23 cellular contexts compared by ENCODE assay signal in the genomic region with DNA sequence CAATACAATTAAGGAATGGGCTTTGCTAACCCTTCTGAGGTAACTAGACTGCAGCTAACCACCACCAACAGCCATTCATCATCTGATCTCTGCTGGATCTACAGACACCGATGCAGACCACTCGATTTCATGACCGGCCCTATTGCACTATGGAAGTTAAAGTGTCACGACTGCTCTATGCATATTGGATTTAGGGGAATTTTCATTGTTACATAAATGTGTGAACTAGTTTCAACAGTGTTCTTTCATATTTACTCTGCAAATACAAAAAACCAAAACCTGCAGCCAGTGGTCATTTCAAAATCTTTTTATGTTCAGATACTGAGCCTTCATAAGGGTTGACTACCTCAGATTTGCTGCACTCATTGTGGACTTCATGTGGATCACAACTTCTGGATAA. TPM values are rescaled to one million over a fixed set of nuclear protein-coding genes. Genes with fewer than 3 reads are reported as not detected.
DNase-seq lines count a peak whose midpoint lies in the region; ATAC-seq and TF ChIP-seq lines count a peak whose summit lies in the region.
"Had no signal": no experiment of that assay in that cellular context is flagged by ENCODE, and none has a peak within 500 bp of the region (broad histone marks: within the 10 kb centered on the region; RNA-seq: fewer than 3 reads in every experiment).

No MANE protein-coding gene starts in this region.

- H3K36me3 Mint-ChIP-seq in activated CD4-positive, alpha-beta T cell treated with anti-CD3 and anti-CD28 coated beads for 36 hours (ENCODE audit: low read depth) = peaks cover 53% of the 10 kb centered on the region
- peaks cover 64% of the 10 kb centered on the region for H3K36me3 Mint-ChIP-seq in WTC11
- H3K36me3 Mint-ChIP-seq in neural progenitor cell = peaks cover 37% of the 10 kb centered on the region
- peaks cover 65% of the 10 kb centered on the region for H3K36me3 Mint-ChIP-seq in GM23338 (ENCODE audit: low read depth)

- H4K20me1 ChIP-seq in GM23248 (ENCODE audit: insufficient read depth) (peaks cover 5% of the 10 kb centered on the region; the same call in 1 of the 2 replicates), neural progenitor cell (ENCODE audit: low read depth) (peaks cover 56% of the 10 kb centered on the region), hepatocyte (ENCODE audit: insufficient read depth, poor library complexity, severe bottlenecking) (peaks cover 38% of the 10 kb centered on the region), GM23338 (replicated peaks; ENCODE audit: insufficient read depth) (peaks cover 25% of the 10 kb centered on the region)

- H3K27me3 ChIP-seq in GM23248 (replicated peaks; ENCODE audit: insufficient read depth) (no peaks in the 10 kb centered on the region), neural progenitor cell (no peaks in the 10 kb centered on the region), hepatocyte (no peaks in the 10 kb centered on the region), GM23338 (ENCODE audit: insufficient read depth) (no peaks in the 10 kb centered on the region)
- H3K27me3 ChIP-seq: stomach had no signal

- H3K36me3 ChIP-seq in GM23248 (ENCODE audit: low read depth) (peaks cover 69% of the 10 kb centered on the region), neural progenitor cell (peaks cover 32% of the 10 kb centered on the region), hepatocyte (replicated peaks; ENCODE audit: insufficient read depth, low read depth) (peaks cover 4% of the 10 kb centered on the region), GM23338 (ENCODE audit: insufficient read depth) (peaks cover 62% of the 10 kb centered on the region)

- in situ Hi-C loops in GM23248 (cut with MboI) = no loop called here

- H3K4me3 Mint-ChIP-seq in activated CD4-positive, alpha-beta T cell treated with anti-CD3 and anti-CD28 coated beads for 36 hours = no peak overlapping the region
- no peak overlapping the region for H3K4me3 Mint-ChIP-seq in WTC11
- H3K4me3 Mint-ChIP-seq in neural progenitor cell = no peak overlapping the region
- H3K4me3 Mint-ChIP-seq in GM23338 = no peak overlapping the region
- H3K4me3 Mint-ChIP-seq: neural crest cell; T-helper 2 cell treated with Interferon-gamma antibody and Interleukin-4, amounts not matched to agents 5 μg/mL and 100 μg/mL, for 36 hours; type B pancreatic cell had no signal

- peak; percentile 25 for ATAC-seq in activated CD4-positive, alpha-beta T cell treated with anti-CD3 and anti-CD28 coated beads for 36 hours
- ATAC-seq in WTC11 = no peak
- ATAC-seq in GM23338 = no peak

- POLR2A ChIA-PET in activated CD4-positive, alpha-beta T cell treated with anti-CD3 and anti-CD28 coated beads for 36 hours (lab: Charles Lee) = interaction anchor here (1.1 to 1.2 kb wide), 2 partner anchors 10 to 12 kb away, joined by 3 read pairs; no protein-coding TSS in a partner anchor
- POLR2A ChIA-PET in WTC11 (lab: Charles Lee) = no interaction called here

- H3K9me2 ChIP-seq in GM23248 (ENCODE audit: insufficient read depth) (no peaks in the 10 kb centered on the region), hepatocyte (replicated peaks; ENCODE audit: insufficient read depth) (no peaks in the 10 kb centered on the region), GM23338 (ENCODE audit: insufficient read depth) (no peaks in the 10 kb centered on the region)

- TF ChIP-seq CTCF in WTC11 (IDR thresholded peaks at IDR 0.05) (no peak), neural progenitor cell (IDR thresholded peaks at IDR 0.05) (no peak), hepatocyte (IDR thresholded peaks at IDR 0.05; ENCODE audit: poor library complexity) (no peak), GM23338 (conservative IDR thresholded peaks at IDR 0.05; ENCODE audit: low read depth in 2 of 2) (no peak)

- no peak for DNase-seq in activated CD4-positive, alpha-beta T cell treated with anti-CD3 and anti-CD28 coated beads for 36 hours
- no peak for DNase-seq in activated CD4-positive, alpha-beta T cell treated with anti-CD3 and anti-CD28 coated beads, Interleukin-2, amount 50 U/mL, for 48 hours
- no peak for DNase-seq in GM23248
- no peak for DNase-seq in WTC11 (ENCODE audit: low spot score)
- no peak for DNase-seq in neural progenitor cell (ENCODE audit: low spot score)
- DNase-seq in hepatocyte (ENCODE audit: low spot score) = no peak
- no peak for DNase-seq in activated CD8-positive, alpha-beta memory T cell treated with anti-CD3 and anti-CD28 coated beads, Interleukin-2, amount 50 U/mL, for 48 hours
- DNase-seq in GM23338 (ENCODE audit: low spot score) = no peak
- DNase-seq: activated CD4-positive, CD25-positive, alpha-beta regulatory T cell; amniotic stem cell; GOT3; left cardiac atrium; midbrain; NCI-H187; NCI-H2227 treated with DMSO at 0.1 percent for 48 hours; small intestine; stomach had no signal

- H3K79me2 ChIP-seq in GM23248 (ENCODE audit: insufficient read depth) (peaks cover 63% of the 10 kb centered on the region), neural progenitor cell (ENCODE audit: low read depth) (peaks cover 22% of the 10 kb centered on the region), hepatocyte (peaks cover 21% of the 10 kb centered on the region), GM23338 (replicated peaks; ENCODE audit: insufficient read depth) (peaks cover 9% of the 10 kb centered on the region)

- no peaks in the 10 kb centered on the region for H3K27me3 Mint-ChIP-seq in activated CD4-positive, alpha-beta T cell treated with anti-CD3 and anti-CD28 coated beads for 36 hours
- H3K27me3 Mint-ChIP-seq in WTC11 (ENCODE audit: low read depth) (no peaks in the 10 kb centered on the region), neural progenitor cell (ENCODE audit: insufficient read depth, low read depth) (no peaks in the 10 kb centered on the region), GM23338 (ENCODE audit: insufficient read depth, low read depth, poor library complexity) (peaks cover 3% of the 10 kb centered on the region)
- H3K27me3 Mint-ChIP-seq: type B pancreatic cell had no signal

- H3K4me1 ChIP-seq in GM23248 (ENCODE audit: insufficient read depth) (peaks cover 73% of the 10 kb centered on the region), neural progenitor cell (no peaks in the 10 kb centered on the region), hepatocyte (ENCODE audit: insufficient read depth) (no peaks in the 10 kb centered on the region), GM23338 (ENCODE audit: insufficient read depth) (no peaks in the 10 kb centered on the region; the same call in 1 of the 2 replicates)

- peak overlapping the region; percentile 7; the same call in 1 of the 2 replicates for H3K27ac ChIP-seq in GM23248
- H3K27ac ChIP-seq in neural progenitor cell = peak overlapping the region; percentile 15
- H3K27ac ChIP-seq in hepatocyte = no peak overlapping the region
- no peak overlapping the region for H3K27ac ChIP-seq in GM23338 (ENCODE audit: low read depth)
- H3K27ac ChIP-seq: 22Rv1 had no signal

- CTCF ChIA-PET in activated CD4-positive, alpha-beta T cell treated with anti-CD3 and anti-CD28 coated beads for 36 hours (lab: Charles Lee) = interaction anchor here (1.0 to 2.5 kb wide), 3 partner anchors 10 to 99 kb away, joined by 3 to 11 read pairs (median 3); no protein-coding TSS in a partner anchor
- CTCF ChIA-PET in WTC11 (lab: Charles Lee) = interaction anchor here (1.1 kb wide), 1 partner anchor 9 kb away, joined by 4 read pairs; no protein-coding TSS in a partner anchor

- no peaks in the 10 kb centered on the region for H3K9me3 Mint-ChIP-seq in activated CD4-positive, alpha-beta T cell treated with anti-CD3 and anti-CD28 coated beads for 36 hours (ENCODE audit: low read depth)
- H3K9me3 Mint-ChIP-seq in WTC11 (no peaks in the 10 kb centered on the region), neural progenitor cell (no peaks in the 10 kb centered on the region), GM23338 (no peaks in the 10 kb centered on the region)
- H3K9me3 Mint-ChIP-seq: activated T-helper 2 cell treated with anti-CD3 and anti-CD28 coated beads, Interferon-gamma antibody, Interleukin-2, Interleukin-4, amounts not matched to agents 10 μg/mL and 5 μg/mL and 100 μg/mL, durations not matched to agents 14 hours and 24 hours and 36 hours; neural crest cell; T-helper 2 cell treated with Interferon-gamma antibody and Interleukin-4, amounts not matched to agents 5 μg/mL and 100 μg/mL, for 36 hours; type B pancreatic cell had no signal

- peaks cover 97% of the 10 kb centered on the region for H3F3A ChIP-seq in GM23248 (ENCODE audit: insufficient read depth)
- peaks cover 46% of the 10 kb centered on the region for H3F3A ChIP-seq in neural progenitor cell (ENCODE audit: low read depth)
- no peaks in the 10 kb centered on the region; the same call in 1 of the 2 replicates for H3F3A ChIP-seq in GM23338 (replicated peaks; ENCODE audit: low read depth)

- H3K4me2 ChIP-seq in GM23248 (ENCODE audit: unreplicated experiment) (no peak overlapping the region), neural progenitor cell (no peak overlapping the region), hepatocyte (no peak overlapping the region), GM23338 (no peak overlapping the region)

- H3K9ac ChIP-seq in GM23248 = no peak overlapping the region
- H3K9ac ChIP-seq in neural progenitor cell = no peak overlapping the region

- intact Hi-C loops in activated CD4-positive, alpha-beta T cell treated with anti-CD3 and anti-CD28 coated beads for 36 hours (cut with DNase I, micrococcal nuclease) = loop anchor here in 1 of 2 experiments (10.0 kb wide), 1 partner anchor 57 kb away; no protein-coding TSS in a partner anchor

- H2AFZ ChIP-seq in GM23248 (no peak overlapping the region), neural progenitor cell (replicated peaks) (no peak overlapping the region), hepatocyte (no peak overlapping the region), GM23338 (no peak overlapping the region)

- H3K4me1 Mint-ChIP-seq in activated CD4-positive, alpha-beta T cell treated with anti-CD3 and anti-CD28 coated beads for 36 hours = peaks cover 30% of the 10 kb centered on the region
- 0 out of 2 replicates have a peak, but pooled peaks cover 3% of the 10 kb centered on the region for H3K4me1 Mint-ChIP-seq in WTC11
- peaks cover 2% of the 10 kb centered on the region for H3K4me1 Mint-ChIP-seq in neural progenitor cell
- no peaks in the 10 kb centered on the region for H3K4me1 Mint-ChIP-seq in GM23338
- H3K4me1 Mint-ChIP-seq: neural crest cell had no signal

- H3K9me3 ChIP-seq in GM23248 (ENCODE audit: low read depth) = no peaks in the 10 kb centered on the region
- H3K9me3 ChIP-seq in neural progenitor cell (ENCODE audit: low read depth) = no peaks in the 10 kb centered on the region
- H3K9me3 ChIP-seq in hepatocyte (ENCODE audit: low read depth) = no peaks in the 10 kb centered on the region
- H3K9me3 ChIP-seq: stomach had no signal

- 91 to 92% methylated on average over 4 of the region's 4 CpGs for WGBS in GM23248 (ENCODE audit: low coverage in 1 of 2, low lambda C conversion rate in 2 of 2, missing lambda C conversion rate in 2 of 2), 2 experiments
- 97% methylated on average over 4 of the region's 4 CpGs for WGBS in hepatocyte (ENCODE audit: low lambda C conversion rate, missing lambda C conversion rate)

- peak overlapping the region; percentile 14 for H3K27ac Mint-ChIP-seq in activated CD4-positive, alpha-beta T cell treated with anti-CD3 and anti-CD28 coated beads for 36 hours
- H3K27ac Mint-ChIP-seq in WTC11 (0 out of 2 replicates have a peak overlapping the region, but pooled peaks have one; percentile 84), neural progenitor cell (no peak overlapping the region), GM23338 (no peak overlapping the region)
- H3K27ac Mint-ChIP-seq: T-helper 2 cell treated with Interferon-gamma antibody and Interleukin-4, amounts not matched to agents 5 μg/mL and 100 μg/mL, for 36 hours; type B pancreatic cell had no signal

- no peak overlapping the region for H3K4me3 ChIP-seq in GM23248
- H3K4me3 ChIP-seq in neural progenitor cell = no peak overlapping the region
- no peak overlapping the region for H3K4me3 ChIP-seq in hepatocyte
- no peak overlapping the region for H3K4me3 ChIP-seq in GM23338
- H3K4me3 ChIP-seq: K562, stomach had no signal

RNA-seq across cellular contexts. Expression of a gene that starts 14.5 kb away (rescaled TPM):
- 100 to 1,000 TPM; 204 to 221 TPM for total RNA-seq in activated CD4-positive, alpha-beta T cell treated with anti-CD3 and anti-CD28 coated beads for 36 hours
- 155 TPM in 2 replicates for total RNA-seq in GM23248 (2014; rRNA removed; shearing (Covaris generic))
- 37.0 and 41.8 TPM in 2 replicates for polyA plus RNA-seq in GM23248 (2016; fragmentation: Nextera tagmentation; extraction: Ambion mirVana)
- 128 to 162 TPM (median 132 TPM) in 3 replicates for total RNA-seq in WTC11 (2021)
- 175 and 272 TPM in 2 replicates for total RNA-seq in neural progenitor cell (ENCODE audit: low replicate concordance)
- 223 and 243 TPM in 2 replicates for total RNA-seq in hepatocyte
- polyA plus RNA-seq in hepatocyte = 96.2 and 97.6 TPM in 2 replicates
- 119 TPM in 2 replicates for total RNA-seq in GM23338 (2014; rRNA removed; shearing (Covaris generic))
- polyA plus RNA-seq in GM23338 (2016; fragmentation: Nextera tagmentation; extraction: Ambion mirVana) = 36.6 and 44.1 TPM in 2 replicates

Comparison
In these comparisons a context has a peak if more than half of its experiments do, and no peak if none do; other contexts are left out.
1. H3K27ac Mint-ChIP-seq: peak in activated CD4-positive, alpha-beta T cell treated with anti-CD3 and anti-CD28 coated beads for 36 hours (single experiment) and WTC11 (single experiment); none in neural progenitor cell (single experiment) and GM23338 (single experiment).
2. H3K27ac ChIP-seq: peak in GM23248 (single experiment) and neural progenitor cell (single experiment); none in hepatocyte (single experiment) and GM23338 (single experiment).